1 cellular context compared by ENCODE assay signal in the genomic region with DNA sequence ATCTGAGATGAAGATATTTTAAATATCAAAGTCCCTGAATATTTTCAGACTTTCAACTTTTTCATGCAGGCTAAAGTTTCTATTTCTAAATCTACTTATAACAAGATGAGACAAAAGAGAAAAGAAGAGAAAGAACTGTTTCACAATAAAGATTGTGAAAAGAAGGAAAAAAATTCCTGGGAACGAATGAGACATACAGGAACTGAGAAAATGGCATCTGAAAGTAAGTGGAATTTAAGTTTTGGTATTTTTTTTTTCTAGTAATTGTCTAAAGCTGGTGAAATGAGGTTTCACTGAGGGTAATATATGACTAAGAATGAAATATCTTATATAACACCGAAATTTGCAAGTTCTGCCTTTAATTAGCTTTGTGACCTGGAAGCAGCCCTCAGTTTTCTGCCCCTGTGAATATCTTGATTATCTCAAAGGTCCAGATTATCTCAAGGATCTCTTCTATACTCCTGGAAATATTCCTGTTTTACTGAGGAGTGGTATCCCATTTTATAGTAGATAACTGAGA.
TF ChIP-seq lines count a peak whose summit lies in the region.

No MANE protein-coding gene starts in this region.

TF ChIP-seq in GM12878, 131 proteins besides CTCF, POLR2A, EP300 and RAD21 (continued from another document):
- no peak for TF ChIP-seq LARP7 (IDR thresholded peaks at IDR 0.05)
- no peak for TF ChIP-seq SP1 (IDR thresholded peaks at IDR 0.05; ENCODE audit: low read depth, low read length)
- TF ChIP-seq ZNF217 (IDR thresholded peaks at IDR 0.05): no peak
- no peak for TF ChIP-seq ZBTB11 (CRISPR knock-in tag; IDR thresholded peaks at IDR 0.05)
- no peak for TF ChIP-seq RB1 (IDR thresholded peaks at IDR 0.05; ENCODE audit: borderline replicate concordance)
- TF ChIP-seq, protein P1, sequence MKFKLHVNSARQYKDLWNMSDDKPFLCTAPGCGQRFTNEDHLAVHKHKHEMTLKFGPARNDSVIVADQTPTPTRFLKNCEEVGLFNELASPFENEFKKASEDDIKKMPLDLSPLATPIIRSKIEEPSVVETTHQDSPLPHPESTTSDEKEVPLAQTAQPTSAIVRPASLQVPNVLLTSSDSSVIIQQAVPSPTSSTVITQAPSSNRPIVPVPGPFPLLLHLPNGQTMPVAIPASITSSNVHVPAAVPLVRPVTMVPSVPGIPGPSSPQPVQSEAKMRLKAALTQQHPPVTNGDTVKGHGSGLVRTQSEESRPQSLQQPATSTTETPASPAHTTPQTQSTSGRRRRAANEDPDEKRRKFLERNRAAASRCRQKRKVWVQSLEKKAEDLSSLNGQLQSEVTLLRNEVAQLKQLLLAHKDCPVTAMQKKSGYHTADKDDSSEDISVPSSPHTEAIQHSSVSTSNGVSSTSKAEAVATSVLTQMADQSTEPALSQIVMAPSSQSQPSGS (IDR thresholded peaks at IDR 0.05; ENCODE audit: low read length): peak; percentile 17; the same call in 1 of the 2 replicates
- no peak for TF ChIP-seq NR2F1 (conservative IDR thresholded peaks at IDR 0.05)
- 0 out of 2 replicates have a peak, but pooled peaks have one; percentile 32 for TF ChIP-seq IKZF1 (conservative IDR thresholded peaks at IDR 0.05)
- no peak for TF ChIP-seq MTA3 (IDR thresholded peaks at IDR 0.05; ENCODE audit: borderline replicate concordance, low read length)
- TF ChIP-seq CEBPB (IDR thresholded peaks at IDR 0.05; ENCODE audit: borderline replicate concordance in 1 of 2, low read depth in 2 of 2, low read length in 2 of 2): no peak
- no peak for TF ChIP-seq ZBTB40 (IDR thresholded peaks at IDR 0.05; ENCODE audit: borderline replicate concordance)
- no peak for TF ChIP-seq TCF7 (IDR thresholded peaks at IDR 0.05; ENCODE audit: borderline replicate concordance)
- TF ChIP-seq, protein P2, sequence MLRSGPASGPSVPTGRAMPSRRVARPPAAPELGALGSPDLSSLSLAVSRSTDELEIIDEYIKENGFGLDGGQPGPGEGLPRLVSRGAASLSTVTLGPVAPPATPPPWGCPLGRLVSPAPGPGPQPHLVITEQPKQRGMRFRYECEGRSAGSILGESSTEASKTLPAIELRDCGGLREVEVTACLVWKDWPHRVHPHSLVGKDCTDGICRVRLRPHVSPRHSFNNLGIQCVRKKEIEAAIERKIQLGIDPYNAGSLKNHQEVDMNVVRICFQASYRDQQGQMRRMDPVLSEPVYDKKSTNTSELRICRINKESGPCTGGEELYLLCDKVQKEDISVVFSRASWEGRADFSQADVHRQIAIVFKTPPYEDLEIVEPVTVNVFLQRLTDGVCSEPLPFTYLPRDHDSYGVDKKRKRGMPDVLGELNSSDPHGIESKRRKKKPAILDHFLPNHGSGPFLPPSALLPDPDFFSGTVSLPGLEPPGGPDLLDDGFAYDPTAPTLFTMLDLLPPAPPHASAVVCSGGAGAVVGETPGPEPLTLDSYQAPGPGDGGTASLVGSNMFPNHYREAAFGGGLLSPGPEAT (IDR thresholded peaks at IDR 0.05; ENCODE audit: low read depth): peak; percentile 57; the same call in 1 of the 2 replicates
- TF ChIP-seq JUNB (IDR thresholded peaks at IDR 0.05): peak; percentile 53
- no peak for TF ChIP-seq ZNF622 (IDR thresholded peaks at IDR 0.05)
- TF ChIP-seq SUPT20H (IDR thresholded peaks at IDR 0.05; ENCODE audit: borderline replicate concordance, control insufficient read depth, low read depth, low read length): no peak
- no peak for TF ChIP-seq CREM (IDR thresholded peaks at IDR 0.05; ENCODE audit: low read depth)
- peak; percentile 61; the same call in 1 of the 2 replicates for TF ChIP-seq NFIC (IDR thresholded peaks at IDR 0.05; ENCODE audit: low read depth, low read length)
- TF ChIP-seq, protein P3, sequence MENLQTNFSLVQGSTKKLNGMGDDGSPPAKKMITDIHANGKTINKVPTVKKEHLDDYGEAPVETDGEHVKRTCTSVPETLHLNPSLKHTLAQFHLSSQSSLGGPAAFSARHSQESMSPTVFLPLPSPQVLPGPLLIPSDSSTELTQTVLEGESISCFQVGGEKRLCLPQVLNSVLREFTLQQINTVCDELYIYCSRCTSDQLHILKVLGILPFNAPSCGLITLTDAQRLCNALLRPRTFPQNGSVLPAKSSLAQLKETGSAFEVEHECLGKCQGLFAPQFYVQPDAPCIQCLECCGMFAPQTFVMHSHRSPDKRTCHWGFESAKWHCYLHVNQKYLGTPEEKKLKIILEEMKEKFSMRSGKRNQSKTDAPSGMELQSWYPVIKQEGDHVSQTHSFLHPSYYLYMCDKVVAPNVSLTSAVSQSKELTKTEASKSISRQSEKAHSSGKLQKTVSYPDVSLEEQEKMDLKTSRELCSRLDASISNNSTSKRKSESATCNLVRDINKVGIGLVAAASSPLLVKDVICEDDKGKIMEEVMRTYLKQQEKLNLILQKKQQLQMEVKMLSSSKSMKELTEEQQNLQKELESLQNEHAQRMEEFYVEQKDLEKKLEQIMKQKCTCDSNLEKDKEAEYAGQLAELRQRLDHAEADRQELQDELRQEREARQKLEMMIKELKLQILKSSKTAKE (IDR thresholded peaks at IDR 0.05; ENCODE audit: low read depth, poor library complexity, severe bottlenecking): no peak
- no peak for TF ChIP-seq SRF (IDR thresholded peaks at IDR 0.05; ENCODE audit: low read depth in 2 of 2, low read length in 2 of 2)
- peak; percentile 48 to 62; a peak in 2 of 4 replicates for TF ChIP-seq IKZF2 (IDR thresholded peaks at IDR 0.05)
- TF ChIP-seq NR2C2 (IDR thresholded peaks at IDR 0.05; ENCODE audit: borderline replicate concordance, control insufficient read depth, insufficient read length, low read depth): no peak
- TF ChIP-seq KAT2A (conservative IDR thresholded peaks at IDR 0.05; ENCODE audit: control insufficient read depth, low read depth, low read length): no peak
- no peak for TF ChIP-seq POLR2AphosphoS2 (IDR thresholded peaks at IDR 0.05; ENCODE audit: low read depth, low read length)
- TF ChIP-seq, protein P4, sequence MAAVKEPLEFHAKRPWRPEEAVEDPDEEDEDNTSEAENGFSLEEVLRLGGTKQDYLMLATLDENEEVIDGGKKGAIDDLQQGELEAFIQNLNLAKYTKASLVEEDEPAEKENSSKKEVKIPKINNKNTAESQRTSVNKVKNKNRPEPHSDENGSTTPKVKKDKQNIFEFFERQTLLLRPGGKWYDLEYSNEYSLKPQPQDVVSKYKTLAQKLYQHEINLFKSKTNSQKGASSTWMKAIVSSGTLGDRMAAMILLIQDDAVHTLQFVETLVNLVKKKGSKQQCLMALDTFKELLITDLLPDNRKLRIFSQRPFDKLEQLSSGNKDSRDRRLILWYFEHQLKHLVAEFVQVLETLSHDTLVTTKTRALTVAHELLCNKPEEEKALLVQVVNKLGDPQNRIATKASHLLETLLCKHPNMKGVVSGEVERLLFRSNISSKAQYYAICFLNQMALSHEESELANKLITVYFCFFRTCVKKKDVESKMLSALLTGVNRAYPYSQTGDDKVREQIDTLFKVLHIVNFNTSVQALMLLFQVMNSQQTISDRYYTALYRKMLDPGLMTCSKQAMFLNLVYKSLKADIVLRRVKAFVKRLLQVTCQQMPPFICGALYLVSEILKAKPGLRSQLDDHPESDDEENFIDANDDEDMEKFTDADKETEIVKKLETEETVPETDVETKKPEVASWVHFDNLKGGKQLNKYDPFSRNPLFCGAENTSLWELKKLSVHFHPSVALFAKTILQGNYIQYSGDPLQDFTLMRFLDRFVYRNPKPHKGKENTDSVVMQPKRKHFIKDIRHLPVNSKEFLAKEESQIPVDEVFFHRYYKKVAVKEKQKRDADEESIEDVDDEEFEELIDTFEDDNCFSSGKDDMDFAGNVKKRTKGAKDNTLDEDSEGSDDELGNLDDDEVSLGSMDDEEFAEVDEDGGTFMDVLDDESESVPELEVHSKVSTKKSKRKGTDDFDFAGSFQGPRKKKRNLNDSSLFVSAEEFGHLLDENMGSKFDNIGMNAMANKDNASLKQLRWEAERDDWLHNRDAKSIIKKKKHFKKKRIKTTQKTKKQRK (IDR thresholded peaks at IDR 0.05; ENCODE audit: low read depth, low read length): no peak
- TF ChIP-seq, protein P5, sequence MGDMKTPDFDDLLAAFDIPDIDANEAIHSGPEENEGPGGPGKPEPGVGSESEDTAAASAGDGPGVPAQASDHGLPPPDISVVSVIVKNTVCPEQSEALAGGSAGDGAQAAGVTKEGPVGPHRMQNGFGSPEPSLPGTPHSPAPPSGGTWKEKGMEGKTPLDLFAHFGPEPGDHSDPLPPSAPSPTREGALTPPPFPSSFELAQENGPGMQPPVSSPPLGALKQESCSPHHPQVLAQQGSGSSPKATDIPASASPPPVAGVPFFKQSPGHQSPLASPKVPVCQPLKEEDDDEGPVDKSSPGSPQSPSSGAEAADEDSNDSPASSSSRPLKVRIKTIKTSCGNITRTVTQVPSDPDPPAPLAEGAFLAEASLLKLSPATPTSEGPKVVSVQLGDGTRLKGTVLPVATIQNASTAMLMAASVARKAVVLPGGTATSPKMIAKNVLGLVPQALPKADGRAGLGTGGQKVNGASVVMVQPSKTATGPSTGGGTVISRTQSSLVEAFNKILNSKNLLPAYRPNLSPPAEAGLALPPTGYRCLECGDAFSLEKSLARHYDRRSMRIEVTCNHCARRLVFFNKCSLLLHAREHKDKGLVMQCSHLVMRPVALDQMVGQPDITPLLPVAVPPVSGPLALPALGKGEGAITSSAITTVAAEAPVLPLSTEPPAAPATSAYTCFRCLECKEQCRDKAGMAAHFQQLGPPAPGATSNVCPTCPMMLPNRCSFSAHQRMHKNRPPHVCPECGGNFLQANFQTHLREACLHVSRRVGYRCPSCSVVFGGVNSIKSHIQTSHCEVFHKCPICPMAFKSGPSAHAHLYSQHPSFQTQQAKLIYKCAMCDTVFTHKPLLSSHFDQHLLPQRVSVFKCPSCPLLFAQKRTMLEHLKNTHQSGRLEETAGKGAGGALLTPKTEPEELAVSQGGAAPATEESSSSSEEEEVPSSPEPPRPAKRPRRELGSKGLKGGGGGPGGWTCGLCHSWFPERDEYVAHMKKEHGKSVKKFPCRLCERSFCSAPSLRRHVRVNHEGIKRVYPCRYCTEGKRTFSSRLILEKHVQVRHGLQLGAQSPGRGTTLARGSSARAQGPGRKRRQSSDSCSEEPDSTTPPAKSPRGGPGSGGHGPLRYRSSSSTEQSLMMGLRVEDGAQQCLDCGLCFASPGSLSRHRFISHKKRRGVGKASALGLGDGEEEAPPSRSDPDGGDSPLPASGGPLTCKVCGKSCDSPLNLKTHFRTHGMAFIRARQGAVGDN (IDR thresholded peaks at IDR 0.05): no peak
- no peak for TF ChIP-seq EZH2 (IDR thresholded peaks at IDR 0.05; ENCODE audit: borderline replicate concordance, control insufficient read depth, low read depth, low read length)
- no peak for TF ChIP-seq SMAD5 (IDR thresholded peaks at IDR 0.05; ENCODE audit: low read depth)
- no peak for TF ChIP-seq RELA (IDR thresholded peaks at IDR 0.05; ENCODE audit: borderline replicate concordance, partially characterized antibody)
- no peak for TF ChIP-seq ZSCAN29 (IDR thresholded peaks at IDR 0.05)
- no peak for TF ChIP-seq ZNF274 (IDR thresholded peaks at IDR 0.05; ENCODE audit: insufficient read depth, insufficient read length)
- no peak for TF ChIP-seq TCF12 (IDR thresholded peaks at IDR 0.05; ENCODE audit: low read depth, low read length)
- 0 out of 2 replicates have a peak, but pooled peaks have one; percentile 41 for TF ChIP-seq BCL11A (IDR thresholded peaks at IDR 0.05; ENCODE audit: low read depth, low read length)
- no peak for TF ChIP-seq RBBP5 (conservative IDR thresholded peaks at IDR 0.05)
- no peak for TF ChIP-seq EGR1 (IDR thresholded peaks at IDR 0.05; ENCODE audit: borderline replicate concordance in 1 of 2, low read depth in 2 of 2, low read length in 2 of 2)
- no peak for TF ChIP-seq MYC (IDR thresholded peaks at IDR 0.05; ENCODE audit: insufficient read depth, insufficient read length, insufficient replicate concordance, low read length, severe bottlenecking)
- no peak for TF ChIP-seq CBX3 (IDR thresholded peaks at IDR 0.05; ENCODE audit: borderline replicate concordance, low read depth)
- no peak for TF ChIP-seq SUZ12 (IDR thresholded peaks at IDR 0.05; ENCODE audit: unreplicated experiment)
- TF ChIP-seq ZNF24 (IDR thresholded peaks at IDR 0.05): no peak
